ENCODE assay signal across 35 cellular contexts in genomic region chr18:57469884-57470283, GRCh38. TPM values are rescaled to one million over a fixed set of nuclear protein-coding genes. Genes with fewer than 3 reads are reported as not detected.
"Had no signal": no experiment of that assay in that cellular context is flagged by ENCODE, and none has a peak within 500 bp of the region (broad histone marks: within the 10 kb centered on the region; RNA-seq: fewer than 3 reads in every experiment).

No MANE protein-coding gene starts in this region.

- H3K9me3 ChIP-seq: adrenal gland, pancreas, prostate gland, thoracic aorta, uterus had no signal

- H3K9me3 Mint-ChIP-seq: activated CD4-positive, alpha-beta T cell treated with anti-CD3 and anti-CD28 coated beads, Interleukin-2, amount 10 ng/mL, durations not matched to agents 7 days and 5 days; activated CD8-positive, alpha-beta T cell treated with anti-CD3 and anti-CD28 coated beads for 36 hours; activated naive CD4-positive, alpha-beta T cell treated with anti-CD3 and anti-CD28 coated beads for 36 hours; activated naive CD8-positive, alpha-beta T cell treated with anti-CD3 and anti-CD28 coated beads for 36 hours; brain; effector memory CD8-positive, alpha-beta T cell; neural crest cell; stimulated activated effector memory CD8-positive, alpha-beta T cell treated with anti-CD3 and anti-CD28 coated beads, Interleukin-12 subunit alpha, Interleukin-12 subunit beta, amount 100 ng/mL, for 72 hours; stimulated activated naive CD8-positive, alpha-beta T cell treated with anti-CD3 and anti-CD28 coated beads, Interleukin-15, Interleukin-2, amounts not matched to agents 100 ng/mL and 50 ng/mL, for 24 hours; type B pancreatic cell; WTC11 had no signal

- H3K27ac Mint-ChIP-seq: activated CD4-positive, alpha-beta T cell treated with anti-CD3 and anti-CD28 coated beads, Interleukin-2, amount 10 ng/mL, durations not matched to agents 7 days and 5 days; activated CD8-positive, alpha-beta memory T cell treated with anti-CD3 and anti-CD28 coated beads, Interleukin-2, amount 10 ng/mL, durations not matched to agents 7 days and 5 days; activated CD8-positive, alpha-beta T cell treated with anti-CD3 and anti-CD28 coated beads for 36 hours; activated naive CD4-positive, alpha-beta T cell treated with anti-CD3 and anti-CD28 coated beads for 36 hours; activated naive CD8-positive, alpha-beta T cell treated with anti-CD3 and anti-CD28 coated beads for 36 hours; brain; effector memory CD8-positive, alpha-beta T cell; stimulated activated effector memory CD8-positive, alpha-beta T cell treated with anti-CD3 and anti-CD28 coated beads, Interleukin-12 subunit alpha, Interleukin-12 subunit beta, amount 100 ng/mL, for 72 hours; stimulated activated naive CD8-positive, alpha-beta T cell treated with anti-CD3 and anti-CD28 coated beads, Interleukin-15, Interleukin-2, amounts not matched to agents 100 ng/mL and 50 ng/mL, for 24 hours; type B pancreatic cell; WTC11 had no signal

- ATAC-seq: activated CD8-positive, alpha-beta memory T cell treated with anti-CD3 and anti-CD28 coated beads, Interleukin-2, amount 10 ng/mL, durations not matched to agents 7 days and 5 days; activated CD8-positive, alpha-beta T cell treated with anti-CD3 and anti-CD28 coated beads for 36 hours; effector memory CD8-positive, alpha-beta T cell; naive thymus-derived CD8-positive, alpha-beta T cell; pancreas; sciatic nerve; stimulated activated effector memory CD8-positive, alpha-beta T cell treated with anti-CD3 and anti-CD28 coated beads, Interleukin-12 subunit alpha, Interleukin-12 subunit beta, amount 100 ng/mL, for 72 hours; WTC11 had no signal

- H3K4me1 Mint-ChIP-seq: activated CD4-positive, alpha-beta T cell treated with anti-CD3 and anti-CD28 coated beads, Interleukin-2, amount 10 ng/mL, durations not matched to agents 7 days and 5 days; activated CD8-positive, alpha-beta memory T cell treated with anti-CD3 and anti-CD28 coated beads, Interleukin-2, amount 10 ng/mL, durations not matched to agents 7 days and 5 days; activated naive CD8-positive, alpha-beta T cell treated with anti-CD3 and anti-CD28 coated beads for 36 hours; brain; naive thymus-derived CD8-positive, alpha-beta T cell; neural crest cell; stimulated activated effector memory CD8-positive, alpha-beta T cell treated with anti-CD3 and anti-CD28 coated beads, Interleukin-12 subunit alpha, Interleukin-12 subunit beta, amount 100 ng/mL, for 72 hours had no signal

- H3K27me3 Mint-ChIP-seq: activated CD4-positive, alpha-beta T cell treated with anti-CD3 and anti-CD28 coated beads, Interleukin-2, amount 10 ng/mL, durations not matched to agents 7 days and 5 days had no signal

- H3K36me3 Mint-ChIP-seq: activated CD8-positive, alpha-beta memory T cell treated with anti-CD3 and anti-CD28 coated beads, Interleukin-2, amount 10 ng/mL, durations not matched to agents 7 days and 5 days; activated naive CD8-positive, alpha-beta T cell treated with anti-CD3 and anti-CD28 coated beads for 36 hours; naive thymus-derived CD8-positive, alpha-beta T cell; stimulated activated effector memory CD8-positive, alpha-beta T cell treated with anti-CD3 and anti-CD28 coated beads, Interleukin-12 subunit alpha, Interleukin-12 subunit beta, amount 100 ng/mL, for 72 hours; type B pancreatic cell; WTC11 had no signal

- DNase-seq: activated CD4-positive, alpha-beta T cell treated with anti-CD3 and anti-CD28 coated beads for 1 hour; activated CD4-positive, alpha-beta T cell treated with anti-CD3 and anti-CD28 coated beads, Interleukin-2, amount 10 ng/mL, durations not matched to agents 7 days and 5 days; activated CD8-positive, alpha-beta memory T cell treated with anti-CD3 and anti-CD28 coated beads, Interleukin-2, amount 10 ng/mL, durations not matched to agents 7 days and 5 days; activated CD8-positive, alpha-beta T cell treated with anti-CD3 and anti-CD28 coated beads for 36 hours; activated effector memory CD4-positive, alpha-beta T cell treated with anti-CD3 and anti-CD28 coated beads, Interleukin-2, amount 50 U/mL, for 16 hours; activated naive CD4-positive, alpha-beta T cell treated with anti-CD3 and anti-CD28 coated beads for 36 hours; activated naive CD8-positive, alpha-beta T cell treated with anti-CD3 and anti-CD28 coated beads for 36 hours; adrenal gland; aorta; cerebellar nuclear complex; dorsolateral prefrontal cortex; effector memory CD8-positive, alpha-beta T cell; erythroblast; foreskin fibroblast; mammary epithelial cell; naive thymus-derived CD8-positive, alpha-beta T cell; nucleus accumbens; pancreas; retina; stimulated activated CD4-positive, alpha-beta T cell treated with anti-CD3 and anti-CD28 coated beads, Interleukin-4, amount 100 ng/mL, for 24 hours; T-helper 2 cell; uterus had no signal

- H3K4me1 ChIP-seq: adrenal gland, prostate gland, uterus had no signal

- H3K27me3 ChIP-seq: adrenal gland, cardiac muscle cell, pancreas, uterus had no signal

- H3K4me3 ChIP-seq: adrenal gland, cardiac muscle cell, coronary artery, dorsolateral prefrontal cortex, pancreas, prostate gland, skin epidermis, thoracic aorta, uterus had no signal

- H3K27ac ChIP-seq: adrenal gland, cardiac muscle cell, coronary artery, dorsolateral prefrontal cortex, pancreas, prostate gland, skin epidermis, thoracic aorta, uterus had no signal

- H3K4me3 Mint-ChIP-seq: activated CD4-positive, alpha-beta T cell treated with anti-CD3 and anti-CD28 coated beads, Interleukin-2, amount 10 ng/mL, durations not matched to agents 7 days and 5 days; activated CD8-positive, alpha-beta memory T cell treated with anti-CD3 and anti-CD28 coated beads, Interleukin-2, amount 10 ng/mL, durations not matched to agents 7 days and 5 days; activated CD8-positive, alpha-beta T cell treated with anti-CD3 and anti-CD28 coated beads for 36 hours; activated naive CD4-positive, alpha-beta T cell treated with anti-CD3 and anti-CD28 coated beads for 36 hours; activated naive CD8-positive, alpha-beta T cell treated with anti-CD3 and anti-CD28 coated beads for 36 hours; brain; effector memory CD8-positive, alpha-beta T cell; naive thymus-derived CD8-positive, alpha-beta T cell; neural crest cell; stimulated activated effector memory CD8-positive, alpha-beta T cell treated with anti-CD3 and anti-CD28 coated beads, Interleukin-12 subunit alpha, Interleukin-12 subunit beta, amount 100 ng/mL, for 72 hours; stimulated activated naive CD8-positive, alpha-beta T cell treated with anti-CD3 and anti-CD28 coated beads, Interleukin-15, Interleukin-2, amounts not matched to agents 100 ng/mL and 50 ng/mL, for 24 hours; type B pancreatic cell; WTC11 had no signal

- H3K36me3 ChIP-seq: adrenal gland, cardiac muscle cell, pancreas, prostate gland, thoracic aorta, uterus had no signal

RNA-seq across cellular contexts. Expression of gene ONECUT2, which starts 34.7 kb away (rescaled TPM):
- total RNA-seq: activated CD4-positive, alpha-beta T cell treated with anti-CD3 and anti-CD28 coated beads, Interleukin-2, amount 10 ng/mL, durations not matched to agents 7 days and 5 days; activated CD8-positive, alpha-beta memory T cell treated with anti-CD3 and anti-CD28 coated beads, Interleukin-2, amount 10 ng/mL, durations not matched to agents 7 days and 5 days; activated CD8-positive, alpha-beta T cell treated with anti-CD3 and anti-CD28 coated beads for 36 hours; activated naive CD4-positive, alpha-beta T cell treated with anti-CD3 and anti-CD28 coated beads for 36 hours; activated naive CD8-positive, alpha-beta T cell treated with anti-CD3 and anti-CD28 coated beads for 36 hours; naive thymus-derived CD8-positive, alpha-beta T cell; sciatic nerve; subcutaneous adipose tissue; thoracic aorta had no signal
